In genomic region chr2:240960309-240960962, GRCh38 we compare ENCODE assay signal across 1 cellular context.
A peak's percentile ranks its signal among the peaks of the same experiment; 100 is the strongest.
TF ChIP-seq lines count a peak whose summit lies in the region.

No MANE protein-coding gene starts in this region.

TF ChIP-seq in HepG2, 621 proteins besides CTCF, POLR2A, EP300 and RAD21 (continued from another document and continues in another):
- TF ChIP-seq ATM (IDR thresholded peaks at IDR 0.05; ENCODE audit: borderline replicate concordance) (no peak), ZHX2 (IDR thresholded peaks at IDR 0.05; ENCODE audit: low read depth) (0 out of 2 replicates have a peak, but pooled peaks have one; percentile 11), ZHX2 (CRISPR knock-in tag; IDR thresholded peaks at IDR 0.05; ENCODE audit: borderline replicate concordance) (no peak), MLXIP (CRISPR knock-in tag; IDR thresholded peaks at IDR 0.05; ENCODE audit: borderline replicate concordance) (no peak), ZNF746 (CRISPR knock-in tag; IDR thresholded peaks at IDR 0.05) (peak; percentile 98), ARID5B (CRISPR knock-in tag; IDR thresholded peaks at IDR 0.05) (peak; percentile 79), ZNF703 (CRISPR knock-in tag; IDR thresholded peaks at IDR 0.05; ENCODE audit: borderline replicate concordance) (peak; percentile 24; the same call in 1 of the 2 replicates), NFYC (CRISPR knock-in tag; IDR thresholded peaks at IDR 0.05) (no peak), PITX1 (CRISPR knock-in tag; IDR thresholded peaks at IDR 0.05) (peak; percentile 57; the same call in 1 of the 2 replicates), ATAD3A (CRISPR knock-in tag; IDR thresholded peaks at IDR 0.05) (no peak), PTBP1 (IDR thresholded peaks at IDR 0.05; ENCODE audit: low read depth, low read length, poor library complexity, severe bottlenecking) (no peak), TMF1 (CRISPR knock-in tag; IDR thresholded peaks at IDR 0.05; ENCODE audit: low read depth) (0 out of 2 replicates have a peak, but pooled peaks have one; percentile 51), ZNF235 (CRISPR knock-in tag; IDR thresholded peaks at IDR 0.05; ENCODE audit: borderline replicate concordance) (peak; percentile 95), AKAP8 (CRISPR knock-in tag; IDR thresholded peaks at IDR 0.05) (peak; percentile 96), HOXD1 (CRISPR knock-in tag; IDR thresholded peaks at IDR 0.05) (peak; percentile 82), RERE (CRISPR knock-in tag; IDR thresholded peaks at IDR 0.05; ENCODE audit: low read depth) (peak; percentile 76), MTA1 (CRISPR knock-in tag; IDR thresholded peaks at IDR 0.05; ENCODE audit: borderline replicate concordance) (peak; percentile 93), CEBPZ (IDR thresholded peaks at IDR 0.05; ENCODE audit: low read length) (no peak), XBP1 (CRISPR knock-in tag; IDR thresholded peaks at IDR 0.05) (no peak), BORCS8-MEF2B (CRISPR knock-in tag; IDR thresholded peaks at IDR 0.05) (no peak; the same call in 1 of the 2 replicates), ZSCAN9 (CRISPR knock-in tag; IDR thresholded peaks at IDR 0.05; ENCODE audit: borderline replicate concordance) (peak; percentile 64; the same call in 1 of the 2 replicates), SKI (IDR thresholded peaks at IDR 0.05; ENCODE audit: partially characterized antibody) (no peak), ZNF772 (CRISPR knock-in tag; IDR thresholded peaks at IDR 0.05) (peak; percentile 83), ZNF543 (CRISPR knock-in tag; IDR thresholded peaks at IDR 0.05) (peak; percentile 99), ZNF564 (CRISPR knock-in tag; IDR thresholded peaks at IDR 0.05) (no peak; the same call in 1 of the 2 replicates), RBM39 (IDR thresholded peaks at IDR 0.05; ENCODE audit: low read depth, low read length, poor library complexity, severe bottlenecking) (peak; percentile 56), ZNF562 (CRISPR knock-in tag; IDR thresholded peaks at IDR 0.05; ENCODE audit: borderline replicate concordance) (no peak), THAP8 (CRISPR knock-in tag; IDR thresholded peaks at IDR 0.05; ENCODE audit: borderline replicate concordance) (0 out of 2 replicates have a peak, but pooled peaks have one; percentile 75), SIX4 (CRISPR knock-in tag; IDR thresholded peaks at IDR 0.05) (peak; percentile 67; the same call in 1 of the 2 replicates), ZNF101 (CRISPR knock-in tag; IDR thresholded peaks at IDR 0.05; ENCODE audit: borderline replicate concordance, low read depth) (no peak), PRMT3 (CRISPR knock-in tag; IDR thresholded peaks at IDR 0.05; ENCODE audit: borderline replicate concordance, low read depth) (no peak), ZNF337 (CRISPR knock-in tag; IDR thresholded peaks at IDR 0.05; ENCODE audit: borderline replicate concordance, low read depth) (peak; percentile 87; the same call in 1 of the 2 replicates)
